ENCODE assay signal across 8 cellular contexts in the genomic region with DNA sequence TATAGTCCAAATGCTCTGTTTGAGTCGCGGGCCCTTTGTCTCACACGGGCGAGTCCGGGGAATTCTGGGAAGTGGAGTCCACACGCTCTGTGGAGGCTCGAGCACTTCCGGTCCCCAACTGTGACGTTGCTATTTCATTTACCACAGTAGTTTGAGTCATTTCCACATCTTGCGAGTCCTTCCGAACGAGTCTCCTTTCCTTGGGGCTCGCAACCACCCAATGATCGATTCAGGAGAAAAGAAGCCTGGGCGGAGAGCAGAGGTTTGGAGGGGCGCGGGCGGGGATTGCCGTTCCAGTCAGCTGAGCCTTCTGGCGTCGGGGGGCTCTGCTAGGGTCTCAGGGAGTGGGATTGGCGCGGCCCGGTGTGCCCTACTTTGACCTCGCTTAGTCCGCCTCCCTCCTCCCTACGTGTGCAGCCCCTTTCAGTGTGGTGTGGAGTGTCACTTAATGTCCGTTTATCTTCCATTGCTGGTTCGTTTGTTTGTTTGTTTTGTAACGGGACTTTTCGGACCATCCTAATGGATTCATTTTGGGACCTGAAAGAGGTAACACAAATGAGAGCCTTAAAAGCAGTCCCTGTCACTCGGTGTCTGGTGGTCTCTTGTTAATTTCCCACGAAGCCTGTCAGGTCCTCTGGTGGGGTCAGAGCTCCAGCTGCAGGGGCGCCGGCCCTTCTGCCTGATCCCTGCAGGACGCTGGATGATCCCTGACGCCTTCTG. TPM values are rescaled to one million over a fixed set of nuclear protein-coding genes. Genes with fewer than 3 reads are reported as not detected.
A peak's percentile ranks its signal among the peaks of the same experiment; 100 is the strongest.
DNase-seq lines count a peak whose midpoint lies in the region; ATAC-seq and TF ChIP-seq lines count a peak whose summit lies in the region.

A gene (plus strand): TSS at position 163 of the 720 bp plus-strand sequence. CDS start 58 bp downstream, at position 221.

- H3K9me3 ChIP-seq in CD8-positive, alpha-beta memory T cell (ENCODE audit: low read length), result peaks cover 10% of the 10 kb centered on the region
- H3K9me3 ChIP-seq in HUES6 (ENCODE audit: control insufficient read depth, insufficient read depth, low read depth, low read length) (peaks cover 11% of the 10 kb centered on the region), PC-9 (ENCODE audit: insufficient read depth, low read depth) (peaks cover 11% of the 10 kb centered on the region), esophagus squamous epithelium (peaks cover 0 to 35% (median 20%) of the 10 kb centered on the region in 3 donors)

- H4K20me1 ChIP-seq in PC-9 (ENCODE audit: insufficient read depth), result no peaks in the 10 kb centered on the region

- H3K4me2 ChIP-seq in PC-9, result peak within 1 kb of the TSS; percentile 77

- peaks cover 29 to 56% (median 48%) of the 10 kb centered on the region in 5 donors for H3K9me3 Mint-ChIP-seq in CD8-positive, alpha-beta memory T cell
- H3K9me3 Mint-ChIP-seq in activated T-cell treated with anti-CD3 and anti-CD28 coated beads, Interleukin-2, amount 50 U/mL, for 4 hours, result peaks cover 39% of the 10 kb centered on the region

- peak within 1 kb of the TSS; percentile 89 to 99 (median 98) for H3K4me3 Mint-ChIP-seq in CD8-positive, alpha-beta memory T cell
- H3K4me3 Mint-ChIP-seq in activated T-cell treated with anti-CD3 and anti-CD28 coated beads, Interleukin-2, amount 50 U/mL, for 4 hours, result peak within 1 kb of the TSS; percentile 96

- TF ChIP-seq CTCF in PC-9 (conservative IDR thresholded peaks at IDR 0.05) (no peak), esophagus squamous epithelium (IDR thresholded peaks at IDR 0.05) (peak in 1 of 6 experiments; percentile 14)

- peaks cover 35 to 79% (median 52%) of the 10 kb centered on the region in 3 donors for H3K36me3 Mint-ChIP-seq in CD8-positive, alpha-beta memory T cell
- H3K36me3 Mint-ChIP-seq in activated T-cell treated with anti-CD3 and anti-CD28 coated beads, Interleukin-2, amount 50 U/mL, for 4 hours (ENCODE audit: insufficient read depth), result peaks cover 45% of the 10 kb centered on the region

- no peaks in the 10 kb centered on the region for H3K27me3 ChIP-seq in CD8-positive, alpha-beta memory T cell (ENCODE audit: insufficient read depth, low read length, poor library complexity, severe bottlenecking)
- peaks cover 9% of the 10 kb centered on the region for H3K27me3 ChIP-seq in HUES6 (ENCODE audit: control insufficient read depth, insufficient read depth, low read length)
- no peaks in the 10 kb centered on the region for H3K27me3 ChIP-seq in PC-9 (ENCODE audit: insufficient read depth, low read depth)
- no peaks in the 10 kb centered on the region for H3K27me3 ChIP-seq in esophagus squamous epithelium

- POLR2A ChIA-PET in CD8-positive, alpha-beta memory T cell (lab: Charles Lee), result interaction anchor here (1.3 kb wide), 1 partner anchor 22 kb away, joined by 3 read pairs; no protein-coding TSS in a partner anchor
- POLR2A ChIA-PET in PC-9 (lab: Charles Lee; ENCODE audit: unreplicated experiment), result interaction anchor here (0.6 kb wide), 1 partner anchor 198 kb away, joined by 3 read pairs; a partner anchor contains a TSS

- peaks cover 12% of the 10 kb centered on the region for H3K4me1 ChIP-seq in CD8-positive, alpha-beta memory T cell (ENCODE audit: insufficient read depth, low read length)
- H3K4me1 ChIP-seq in HUES6 (ENCODE audit: control insufficient read depth, insufficient read depth, low read length) (no peaks in the 10 kb centered on the region), PC-9 (replicated peaks; ENCODE audit: insufficient read depth) (peaks cover 13% of the 10 kb centered on the region), esophagus squamous epithelium (peaks cover 0 to 13% (median 5%) of the 10 kb centered on the region in 3 donors)

- peak within 1 kb of the TSS; percentile 99 for H2AFZ ChIP-seq in PC-9

- H3K79me2 ChIP-seq in PC-9 (ENCODE audit: low read depth), result no peaks in the 10 kb centered on the region

- peak; percentile 98 for ATAC-seq in GM19467 (IDR thresholded peaks at IDR 0.05; ENCODE audit: unreplicated experiment)
- ATAC-seq in activated T-cell treated with anti-CD3 and anti-CD28 coated beads, Interleukin-2, amount 50 U/mL, for 4 hours, result peak; percentile 99 to 100

- peak within 1 kb of the TSS; percentile 65 to 97 (median 90) for H3K27ac Mint-ChIP-seq in CD8-positive, alpha-beta memory T cell

- peak within 1 kb of the TSS; percentile 62 for H3K27ac ChIP-seq in CD8-positive, alpha-beta memory T cell (ENCODE audit: low read depth, low read length)
- no peak within 1 kb of the TSS for H3K27ac ChIP-seq in HUES6 (ENCODE audit: low read depth, low read length)
- H3K27ac ChIP-seq in PC-9, result no peak within 1 kb of the TSS
- peak within 1 kb of the TSS in 3 of 4 donors; percentile 54 to 72 (median 68) for H3K27ac ChIP-seq in esophagus squamous epithelium

- intact Hi-C loops in PC-9 (cut with micrococcal nuclease; ENCODE audit: unreplicated experiment) (loop anchor here (1.0 to 2.0 kb wide), 4 partner anchors 23 to 88 kb away; a partner anchor contains a TSS), esophagus squamous epithelium (cut with DNase I) (no loop called here)

- peaks cover 11% of the 10 kb centered on the region in 2 donors for H3K27me3 Mint-ChIP-seq in CD8-positive, alpha-beta memory T cell
- H3K27me3 Mint-ChIP-seq in activated T-cell treated with anti-CD3 and anti-CD28 coated beads, Interleukin-2, amount 50 U/mL, for 4 hours (ENCODE audit: low read depth), result peaks cover 8% of the 10 kb centered on the region

- TF ChIP-seq POLR2A in esophagus squamous epithelium (IDR thresholded peaks at IDR 0.05), result no peak

- peak; percentile 57 to 84 (median 67) for DNase-seq in CD8-positive, alpha-beta memory T cell
- DNase-seq in PC-9 (peak; percentile 62 to 77), esophagus squamous epithelium (lab: John Stamatoyannopoulos, UW) (peak; percentile 27), myocyte (ENCODE audit: low read depth) (peak; percentile 92)
- DNase-seq in activated T-cell treated with anti-CD3 and anti-CD28 coated beads, Interleukin-2, amount 50 U/mL, for 4 hours, result peak; percentile 75
- peak; percentile 41 for DNase-seq in stimulated activated CD8-positive, alpha-beta memory T cell treated with anti-CD3 and anti-CD28 coated beads, Interleukin-7, amount 100 ng/mL, for 24 hours (ENCODE audit: low read depth)

- peak within 1 kb of the TSS; percentile 88 for H3K4me3 ChIP-seq in CD8-positive, alpha-beta memory T cell (ENCODE audit: low read length)
- peak within 1 kb of the TSS; percentile 94 for H3K4me3 ChIP-seq in HUES6 (ENCODE audit: low read depth, low read length)
- H3K4me3 ChIP-seq in PC-9, result peak within 1 kb of the TSS; percentile 84
- H3K4me3 ChIP-seq in esophagus squamous epithelium, result peak within 1 kb of the TSS; percentile 56 to 92 (median 62)

- BruUV-seq in PC-9 (replicated peaks; lab: Mats Ljungman, UMichigan), result TSS peak; percentile 65

- peaks cover 24% of the 10 kb centered on the region for H3K36me3 ChIP-seq in CD8-positive, alpha-beta memory T cell (ENCODE audit: insufficient read depth, low read length)
- H3K36me3 ChIP-seq in HUES6 (ENCODE audit: control insufficient read depth, insufficient read depth, low read length) (peaks cover 38% of the 10 kb centered on the region), PC-9 (ENCODE audit: low read depth) (peaks cover 17% of the 10 kb centered on the region), esophagus squamous epithelium (peaks cover 8 to 38% (median 15%) of the 10 kb centered on the region in 3 donors)

- CTCF ChIA-PET in CD8-positive, alpha-beta memory T cell (lab: Charles Lee), result interaction anchor here (1.2 kb wide), 1 partner anchor 90 kb away, joined by 3 read pairs; a partner anchor contains a TSS
- CTCF ChIA-PET in PC-9 (lab: Charles Lee), result no interaction called here

- WGBS in esophagus squamous epithelium, 2 donors, result 1 to 7% methylated on average over 19 to 23 of the region's 37 CpGs

- no peaks in the 10 kb centered on the region for H3F3A ChIP-seq in PC-9 (ENCODE audit: insufficient read depth, low read depth)

- H3K4me1 Mint-ChIP-seq in CD8-positive, alpha-beta memory T cell, result peaks cover 24 to 37% (median 31%) of the 10 kb centered on the region in 3 donors
- peaks cover 19% of the 10 kb centered on the region for H3K4me1 Mint-ChIP-seq in activated T-cell treated with anti-CD3 and anti-CD28 coated beads, Interleukin-2, amount 50 U/mL, for 4 hours (ENCODE audit: low read depth)

- peak within 1 kb of the TSS; percentile 74 for H3K9ac ChIP-seq in HUES6 (ENCODE audit: low read length)

- H3K9me2 ChIP-seq in PC-9 (ENCODE audit: insufficient read depth), result no peaks in the 10 kb centered on the region

RNA-seq across cellular contexts. Expression of the gene that starts here (rescaled TPM):
- 1 to 10 TPM; 2.5 to 3.3 TPM for total RNA-seq in CD8-positive, alpha-beta memory T cell
- 3.2 TPM for polyA plus RNA-seq in CD8-positive, alpha-beta memory T cell
- total RNA-seq in PC-9 (2021) (1.8 and 2.1 TPM in 2 replicates), esophagus squamous epithelium (1 to 10 TPM; 1.1 to 6.7 (median 3.1) TPM), myocyte (3.0 and 5.6 TPM in 2 replicates)
- total RNA-seq in activated T-cell treated with anti-CD3 and anti-CD28 coated beads, Interleukin-2, amount 50 U/mL, for 4 hours, result 1 to 10 TPM in 1 of 3 donors, under 1 TPM in 2; 0.40 to 1.4 (median 0.87) TPM
- polyA plus RNA-seq in myocyte (2012), result 3.7 TPM

Comparison
In these comparisons a context has a peak if more than half of its experiments do, and no peak if none do; other contexts are left out.
1. DNase-seq: peak in every context shown above with its lines; median percentile 92 in myocyte; 75 in activated T-cell treated with anti-CD3 and anti-CD28 coated beads, Interleukin-2, amount 50 U/mL, for 4 hours; 70 in PC-9; 67 in CD8-positive, alpha-beta memory T cell; 41 in stimulated activated CD8-positive, alpha-beta memory T cell treated with anti-CD3 and anti-CD28 coated beads, Interleukin-7, amount 100 ng/mL, for 24 hours; 27 in esophagus squamous epithelium.
2. H3K27ac ChIP-seq: peak in CD8-positive, alpha-beta memory T cell (single experiment) and esophagus squamous epithelium (3 of 4); none in HUES6 (single experiment) and PC-9 (single experiment).
3. Peak in every context shown above with its lines, with median percentiles within 50 percentile points of each other: H3K4me3 ChIP-seq.